4 cellular contexts compared by ENCODE assay signal in the genomic region with DNA sequence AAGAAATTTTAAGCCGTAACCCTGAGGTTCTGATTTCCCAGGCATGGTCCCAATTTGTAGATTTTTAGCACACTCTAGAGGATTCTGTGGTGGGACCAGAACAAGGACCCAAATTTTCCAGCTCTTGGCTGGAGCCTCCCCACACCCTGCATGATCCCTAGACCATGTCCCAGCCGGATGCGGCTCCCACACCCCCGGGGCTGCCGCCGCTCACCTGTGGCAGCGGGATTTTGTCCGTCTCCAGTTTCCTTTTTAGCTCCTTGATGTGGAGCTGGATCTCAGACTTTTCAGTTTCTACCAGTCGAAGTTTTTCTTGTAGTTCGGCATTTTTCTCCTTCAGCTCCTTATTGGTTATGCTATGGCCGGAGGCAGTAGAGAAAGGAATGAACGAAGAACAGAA. TPM values are rescaled to one million over a fixed set of nuclear protein-coding genes. Genes with fewer than 3 reads are reported as not detected.
"Had no signal": no experiment of that assay in that cellular context is flagged by ENCODE, and none has a peak within 500 bp of the region (broad histone marks: within the 10 kb centered on the region; RNA-seq: fewer than 3 reads in every experiment).

No MANE protein-coding gene starts in this region.

RNA-seq across cellular contexts. Expression of gene GOLGA6L7, which starts 4.9 kb away (rescaled TPM):
- total RNA-seq: HepG2, HT-29, HT1080, IMR-90 had no signal

RNA-seq across cellular contexts. Expression of gene APBA2, which starts 42.3 kb away (rescaled TPM):
- total RNA-seq: HT-29 had no signal
